ENCODE assay signal across 9 cellular contexts in the genomic region with DNA sequence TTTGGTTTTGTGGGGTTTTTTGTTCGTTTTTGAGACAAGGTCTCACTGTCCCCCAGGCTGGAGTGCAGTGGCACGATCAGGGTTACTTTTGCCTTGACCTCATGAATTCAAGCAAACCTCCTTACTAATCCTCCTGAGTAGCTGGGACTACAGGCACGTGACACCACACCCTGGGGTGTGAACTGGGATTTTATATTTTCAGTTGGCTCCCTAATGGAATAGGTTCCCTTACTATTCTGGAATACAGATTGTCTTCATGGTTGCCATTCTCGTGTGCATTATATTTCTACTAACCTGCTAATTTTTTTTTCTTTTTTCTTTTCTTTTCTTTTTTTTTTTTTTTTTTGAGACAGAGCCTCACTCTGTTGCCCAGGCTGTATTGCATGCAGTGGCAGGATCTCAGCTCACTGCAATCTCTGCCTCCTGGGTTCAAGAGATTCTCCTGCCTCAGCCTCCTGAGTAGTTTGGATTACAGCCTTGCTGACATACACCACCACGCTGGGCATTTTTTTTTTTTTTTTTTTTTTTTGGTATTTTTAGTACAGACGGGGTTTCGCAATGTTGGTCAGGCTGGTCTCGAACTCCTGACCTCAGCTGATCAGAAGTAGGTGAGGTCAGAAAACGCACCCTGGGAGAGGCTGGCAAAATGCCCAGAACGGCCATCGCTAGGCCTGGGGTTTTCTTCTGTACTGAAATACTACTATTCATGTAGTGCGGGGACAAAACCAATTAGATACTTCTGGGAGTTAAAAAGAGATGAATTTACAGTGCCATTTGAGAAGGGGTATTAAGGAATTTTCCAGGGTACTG. TPM values are rescaled to one million over a fixed set of nuclear protein-coding genes. Genes with fewer than 3 reads are reported as not detected.
DNase-seq lines count a peak whose midpoint lies in the region; ATAC-seq, FAIRE-seq and TF ChIP-seq lines count a peak whose summit lies in the region.
"Not testable (repeated sequence)": the region's sequence is repeated elsewhere in the genome, so short reads cannot be mapped to it uniquely, and the experiment has no call there.
"Had no signal": no experiment of that assay in that cellular context is flagged by ENCODE, and none has a peak within 500 bp of the region (broad histone marks: within the 10 kb centered on the region; RNA-seq: fewer than 3 reads in every experiment).

No MANE protein-coding gene starts in this region.

- not testable (repeated sequence) for H3K4me1 ChIP-seq in H9 (ENCODE audit: insufficient read depth, low read length)
- H3K4me1 ChIP-seq in HepG2 (ENCODE audit: insufficient read depth, low read length) (peaks cover 18% of the 10 kb centered on the region), spleen (peaks cover 0 to 28% (median 20%) of the 10 kb centered on the region in 6 donors)

- DNase-seq in ACHN (peak; percentile 57), NCI-H1105 treated with DMSO at 0.1 percent for 48 hours (lab: John Stamatoyannopoulos, UW) (peak; percentile 51), SIG-M5 treated with dmso at 0.1 percent for 504 hours (lab: John Stamatoyannopoulos, UW; ENCODE audit: unreplicated experiment) (peak; percentile 41), dermis blood vessel endothelial cell (peak; percentile 6)
- not testable (repeated sequence) for DNase-seq in H9; activated T-helper 1 cell treated with anti-CD3 and anti-CD28 coated beads, Interleukin-12 subunit alpha, Interleukin-12 subunit beta, Interleukin-2, Interleukin-4 antibody, amounts not matched to agents 30 ng/mL and 10 ng/mL and 1 ng/mL, durations not matched to agents 14 hours and 24 hours and 36 hours (ENCODE audit: low spot score); HepG2 (ENCODE audit: low spot score); spleen

- H4K20me1 ChIP-seq in H9 (ENCODE audit: control insufficient read depth, insufficient read depth, insufficient read length); HepG2 (ENCODE audit: insufficient read depth, low read length): not testable (repeated sequence)

- H3K4me2 ChIP-seq in H9 (ENCODE audit: insufficient read depth, insufficient read length, low read length) (peak overlapping the region; percentile 52), HepG2 (ENCODE audit: low read depth, low read length) (peak overlapping the region; percentile 80; the same call in 1 of the 2 replicates)

- not testable (repeated sequence) for H2BK20ac ChIP-seq in H9 (ENCODE audit: low read depth, low read length, poor library complexity, severe bottlenecking)

- H3K9me3 Mint-ChIP-seq in H9; activated T-helper 1 cell treated with anti-CD3 and anti-CD28 coated beads, Interleukin-12 subunit alpha, Interleukin-12 subunit beta, Interleukin-2, Interleukin-4 antibody, amounts not matched to agents 30 ng/mL and 10 ng/mL and 1 ng/mL, durations not matched to agents 14 hours and 24 hours and 36 hours: not testable (repeated sequence)

- not testable (repeated sequence) for H4K5ac ChIP-seq in H9 (ENCODE audit: insufficient read length, low read depth, low read length)

- H3T11ph ChIP-seq in H9 (ENCODE audit: low read length): not testable (repeated sequence)

- FAIRE-seq in HepG2 (lab: Jason Lieb, UNC): not testable (repeated sequence)

- H3K56ac ChIP-seq in H9 (ENCODE audit: insufficient read length, low read depth, low read length): not testable (repeated sequence)

- not testable (repeated sequence) for H3K79me2 ChIP-seq in H9 (ENCODE audit: insufficient read depth, low read length); HepG2 (ENCODE audit: insufficient read depth, low read length)

- not testable (repeated sequence) for H3K27me3 Mint-ChIP-seq in H9 (ENCODE audit: low read depth); activated T-helper 1 cell treated with anti-CD3 and anti-CD28 coated beads, Interleukin-12 subunit alpha, Interleukin-12 subunit beta, Interleukin-2, Interleukin-4 antibody, amounts not matched to agents 30 ng/mL and 10 ng/mL and 1 ng/mL, durations not matched to agents 14 hours and 24 hours and 36 hours (ENCODE audit: insufficient read depth)

- peak overlapping the region; percentile 81 to 86; a peak in 4 of 5 replicates for H3K4me3 Mint-ChIP-seq in H9
- H3K4me3 Mint-ChIP-seq in activated T-helper 1 cell treated with anti-CD3 and anti-CD28 coated beads, Interleukin-12 subunit alpha, Interleukin-12 subunit beta, Interleukin-2, Interleukin-4 antibody, amounts not matched to agents 30 ng/mL and 10 ng/mL and 1 ng/mL, durations not matched to agents 14 hours and 24 hours and 36 hours: peak overlapping the region; percentile 88

- H3K9me3 ChIP-seq in H9 (ENCODE audit: control insufficient read depth, low read depth, low read length); HepG2 (ENCODE audit: low read length); spleen: not testable (repeated sequence)

- BruUV-seq in HepG2 (replicated peaks; lab: Mats Ljungman, UMichigan): not testable (repeated sequence)

- CTCF ChIA-PET in HepG2 (lab: Yijun Ruan, JAX; ENCODE audit: low intra/inter-chr PET ratio, low total read pairs): not testable (repeated sequence)

- not testable (repeated sequence) for TF ChIP-seq RAD21 in HepG2 (CRISPR knock-in tag; IDR thresholded peaks at IDR 0.05)

- intact Hi-C loops in activated T-helper 1 cell treated with anti-CD3 and anti-CD28 coated beads, Interleukin-12 subunit alpha, Interleukin-12 subunit beta, Interleukin-2, Interleukin-4 antibody, amounts not matched to agents 30 ng/mL and 10 ng/mL and 1 ng/mL, durations not matched to agents 14 hours and 24 hours and 36 hours (cut with micrococcal nuclease); HepG2 (cut with micrococcal nuclease; ENCODE audit: unreplicated experiment); spleen (cut with DNase I; ENCODE audit: low total_unique reads): not testable (repeated sequence)

- not testable (repeated sequence) for H2AFZ ChIP-seq in H9 (ENCODE audit: low read length); HepG2 (ENCODE audit: low read length)

- peak overlapping the region in 1 of 3 experiments; percentile 100; a peak in 1 of 7 replicates for H3K27ac Mint-ChIP-seq in H9
- peak overlapping the region; percentile 95 for H3K27ac Mint-ChIP-seq in activated T-helper 1 cell treated with anti-CD3 and anti-CD28 coated beads, Interleukin-12 subunit alpha, Interleukin-12 subunit beta, Interleukin-2, Interleukin-4 antibody, amounts not matched to agents 30 ng/mL and 10 ng/mL and 1 ng/mL, durations not matched to agents 14 hours and 24 hours and 36 hours

- peaks cover 16 to 22% of the 10 kb centered on the region in 2 experiments for H3K4me1 Mint-ChIP-seq in H9
- H3K4me1 Mint-ChIP-seq in activated T-helper 1 cell treated with anti-CD3 and anti-CD28 coated beads, Interleukin-12 subunit alpha, Interleukin-12 subunit beta, Interleukin-2, Interleukin-4 antibody, amounts not matched to agents 30 ng/mL and 10 ng/mL and 1 ng/mL, durations not matched to agents 14 hours and 24 hours and 36 hours (ENCODE audit: low read depth): peaks cover 26% of the 10 kb centered on the region

- ATAC-seq in HepG2: not testable (repeated sequence)

- not testable (repeated sequence) for H3K79me1 ChIP-seq in H9 (ENCODE audit: insufficient read depth, low read depth, low read length, poor library complexity, severe bottlenecking)

- not testable (repeated sequence) for H2AK5ac ChIP-seq in H9 (ENCODE audit: insufficient read length, low read length)

- not testable (repeated sequence) for H3K4ac ChIP-seq in H9 (ENCODE audit: low read depth, low read length)

- TF ChIP-seq CTCF in H9 (conservative IDR thresholded peaks at IDR 0.05); HepG2 (CRISPR knock-in tag; IDR thresholded peaks at IDR 0.05); spleen (IDR thresholded peaks at IDR 0.05 in 8 of 11, conservative IDR thresholded peaks at IDR 0.05 in 3 of 11): not testable (repeated sequence)

- H3K9ac ChIP-seq in H9 (ENCODE audit: extremely low read depth, insufficient read length, low read length); HepG2 (ENCODE audit: insufficient read depth, low read depth, low read length): not testable (repeated sequence)

- H4K8ac ChIP-seq in H9 (replicated peaks; ENCODE audit: insufficient read length, low read depth, low read length): not testable (repeated sequence)

- no CpG with 5 or more reads among the region's 12 CpGs for WGBS in H9 (ENCODE audit: extremely low coverage, insufficient read length, low lambda C conversion rate)
- WGBS in HepG2 (ENCODE audit: low lambda C conversion rate): 22% methylated on average over 12 of the region's 12 CpGs
- 45 to 56% (median 48%) methylated on average over 12 of the region's 12 CpGs for WGBS in spleen, 5 donors

- H3K27ac ChIP-seq in H9 (ENCODE audit: insufficient read length, low read depth, low read length); HepG2 (ENCODE audit: extremely low read length, insufficient read depth, low read length): not testable (repeated sequence)
- H3K27ac ChIP-seq in spleen: peak overlapping the region in 5 of 8 donors; percentile 84 to 95 (median 92)

- POLR2A ChIA-PET in HepG2 (lab: Yijun Ruan, JAX): not testable (repeated sequence)

- not testable (repeated sequence) for H2BK120ac ChIP-seq in H9 (ENCODE audit: low read depth, low read length, poor library complexity, severe bottlenecking)

- not testable (repeated sequence) for H2BK12ac ChIP-seq in H9 (ENCODE audit: insufficient read length, low read depth, low read length)

- not testable (repeated sequence) for H2BK5ac ChIP-seq in H9 (ENCODE audit: insufficient read length, low read length)

- TF ChIP-seq EP300 in HepG2 (IDR thresholded peaks at IDR 0.05; ENCODE audit: low read depth in 2 of 2, low read length in 2 of 2); HepG2 (CRISPR knock-in tag; IDR thresholded peaks at IDR 0.05; ENCODE audit: borderline replicate concordance): not testable (repeated sequence)

- H3K4me3 ChIP-seq in HepG2 (replicated peaks in 1 of 3; ENCODE audit: insufficient read depth in 1 of 3, low read depth in 2 of 3, low read length in 3 of 3): not testable (repeated sequence)
- H3K4me3 ChIP-seq in spleen: peak overlapping the region in 1 of 8 donors; percentile 68

- H3K23me2 ChIP-seq in H9 (ENCODE audit: insufficient read length, low read depth, low read length, poor library complexity, severe bottlenecking): not testable (repeated sequence)

- not testable (repeated sequence) for H3K36me3 Mint-ChIP-seq in H9 (ENCODE audit: insufficient read depth in 1 of 3, low read depth in 3 of 3); activated T-helper 1 cell treated with anti-CD3 and anti-CD28 coated beads, Interleukin-12 subunit alpha, Interleukin-12 subunit beta, Interleukin-2, Interleukin-4 antibody, amounts not matched to agents 30 ng/mL and 10 ng/mL and 1 ng/mL, durations not matched to agents 14 hours and 24 hours and 36 hours (ENCODE audit: low read depth)

- not testable (repeated sequence) for H3K14ac ChIP-seq in H9 (ENCODE audit: insufficient read depth, low read length)

- in situ Hi-C loops in ACHN (cut with HindIII; ENCODE audit: low pct_ligation_motif_present, low pct_unique_long_range_greater_than_20kb, low sequenced_read_pairs); HepG2 (cut with HindIII; ENCODE audit: extremely low pct_ligation_motif_present, low pct_unique_long_range_greater_than_20kb): not testable (repeated sequence)

- not testable (repeated sequence) for H3K27me3 ChIP-seq in H9 (ENCODE audit: insufficient read depth, low read length)
- H3K27me3 ChIP-seq in HepG2 (ENCODE audit: control insufficient read depth in 1 of 2, insufficient read depth in 2 of 2, low read length in 2 of 2): peaks cover 0 to 11% of the 10 kb centered on the region in 2 experiments; a peak in 2 of 5 replicates
- peaks cover 0 to 52% (median 0%) of the 10 kb centered on the region in 7 donors for H3K27me3 ChIP-seq in spleen (replicated peaks in 1 of 7)

- not testable (repeated sequence) for H3K36me3 ChIP-seq in HepG2 (replicated peaks in 1 of 2; ENCODE audit: control insufficient read depth in 1 of 2, insufficient read depth in 2 of 2, low read length in 2 of 2); spleen

- not testable (repeated sequence) for H3K18ac ChIP-seq in H9 (ENCODE audit: insufficient read length, low read depth, low read length)

- not testable (repeated sequence) for H2BK15ac ChIP-seq in H9 (ENCODE audit: low read depth, low read length)

- not testable (repeated sequence) for H3K23ac ChIP-seq in H9 (ENCODE audit: insufficient read length, low read depth, low read length)

- not testable (repeated sequence) for TF ChIP-seq POLR2A in HepG2 (IDR thresholded peaks at IDR 0.05; ENCODE audit: insufficient read depth in 1 of 2, low read depth in 2 of 2, low read length in 2 of 2); spleen (IDR thresholded peaks at IDR 0.05)

- not testable (repeated sequence) for H4K91ac ChIP-seq in H9 (ENCODE audit: insufficient read length, low read depth, low read length)

RNA-seq across cellular contexts. Expression of a gene that starts 42.5 kb away (rescaled TPM):
- total RNA-seq in H9 (2021): not detected in 2 replicates
- total RNA-seq in activated T-helper 1 cell treated with anti-CD3 and anti-CD28 coated beads, Interleukin-12 subunit alpha, Interleukin-12 subunit beta, Interleukin-2, Interleukin-4 antibody, amounts not matched to agents 30 ng/mL and 10 ng/mL and 1 ng/mL, durations not matched to agents 14 hours and 24 hours and 36 hours: not detected in 2 replicates
- not detected in 2 replicates for total RNA-seq in dermis blood vessel endothelial cell
- not detected in 2 replicates for total RNA-seq in HepG2 (2016; rRNA removed; fragmentation: Illumina TruSeq; extraction: Trizol)
- total RNA-seq in HepG2 (2016; cell fraction: cytosol; rRNA removed; fragmentation: Illumina TruSeq; extraction: Trizol; ENCODE audit: low read depth): not detected in 2 replicates
- not detected in 2 replicates for total RNA-seq in HepG2 (2016; cell fraction: insoluble cytoplasmic fraction; rRNA removed; fragmentation: Illumina TruSeq; extraction: Trizol)
- not detected in 2 replicates for total RNA-seq in HepG2 (2016; cell fraction: membrane; rRNA removed; fragmentation: Illumina TruSeq; extraction: Trizol)
- not detected in 2 replicates for total RNA-seq in HepG2 (2016; cell fraction: nucleus; rRNA removed; fragmentation: Illumina TruSeq; extraction: Trizol)
- not detected in 2 replicates for polyA plus RNA-seq in HepG2 (2011; rRNA removed)
- polyA plus RNA-seq in HepG2 (2011; cell fraction: cytosol; rRNA removed): not detected in 2 replicates
- not detected in 2 replicates for polyA plus RNA-seq in HepG2 (2011; cell fraction: nucleus; rRNA removed)
- not detected in 2 replicates for polyA plus RNA-seq in HepG2 (2012)
- not detected in 2 replicates for polyA plus RNA-seq in HepG2 (2016; cell fraction: cytosol; fragmentation: Illumina TruSeq; extraction: Trizol; ENCODE audit: low read depth)
- not detected in 2 replicates for polyA plus RNA-seq in HepG2 (2016; cell fraction: insoluble cytoplasmic fraction; fragmentation: Illumina TruSeq; extraction: Trizol; ENCODE audit: low read depth)
- not detected in 2 replicates for polyA plus RNA-seq in HepG2 (2016; cell fraction: membrane; fragmentation: Illumina TruSeq; extraction: Trizol; ENCODE audit: low read depth)
- not detected in 2 replicates for polyA plus RNA-seq in HepG2 (2016; cell fraction: nucleus; fragmentation: Illumina TruSeq; extraction: Trizol; ENCODE audit: insufficient read depth, low read depth)
- polyA minus RNA-seq in HepG2 (2011; rRNA and poly(A)+ RNA removed; ENCODE audit: low replicate concordance): not detected in 2 replicates
- not detected in 2 replicates for polyA minus RNA-seq in HepG2 (2011; cell fraction: cytosol; rRNA and poly(A)+ RNA removed)
- not detected in 2 replicates for polyA minus RNA-seq in HepG2 (2011; cell fraction: nucleus; rRNA and poly(A)+ RNA removed)
- 1 to 10 TPM in 1 of 7 donors, not detected in 6; 1.5 TPM for total RNA-seq in spleen
- polyA plus RNA-seq in spleen: not detected
- total RNA-seq: mononuclear cell had no signal
